ENCODE assay signal across 1 cellular context in genomic region chr6:38522322-38522721, GRCh38.
TF ChIP-seq lines count a peak whose summit lies in the region.

No MANE protein-coding gene starts in this region.

TF ChIP-seq in HepG2, 621 proteins besides CTCF, POLR2A, EP300 and RAD21 (continued from another document):
- no peak for TF ChIP-seq KIAA2018 (CRISPR knock-in tag; IDR thresholded peaks at IDR 0.05; ENCODE audit: borderline replicate concordance)
- no peak for TF ChIP-seq TCF7L2 (IDR thresholded peaks at IDR 0.05; ENCODE audit: low read depth, low read length)
TF ChIP-seq in HepG2: peak in this region for 0.
